ENCODE assay signal across 12 cellular contexts in genomic region chr1:154745286-154745731, GRCh38.
DNase-seq lines count a peak whose midpoint lies in the region; ATAC-seq and TF ChIP-seq lines count a peak whose summit lies in the region.
"Had no signal": no experiment of that assay in that cellular context is flagged by ENCODE, and none has a peak within 500 bp of the region (broad histone marks: within the 10 kb centered on the region; RNA-seq: fewer than 3 reads in every experiment).

No MANE protein-coding gene starts in this region.

- peak; percentile 32 to 64 for ATAC-seq in left cardiac atrium
- no peak for ATAC-seq in GM18517 (IDR thresholded peaks at IDR 0.05; ENCODE audit: unreplicated experiment)
- no peak for ATAC-seq in GM18505 (IDR thresholded peaks at IDR 0.05; ENCODE audit: unreplicated experiment)
- ATAC-seq in GM23338, result no peak

- DNase-seq in stimulated activated CD4-positive, alpha-beta T cell treated with anti-CD3 and anti-CD28 coated beads, Interleukin-12 subunit alpha, Interleukin-12 subunit beta, amount 100 ng/mL, for 48 hours (ENCODE audit: low read depth in 2 of 3, low spot score in 1 of 3), result peak in 2 of 3 donors; percentile 47 to 52
- DNase-seq in stimulated activated CD4-positive, alpha-beta T cell treated with anti-CD3 and anti-CD28 coated beads, Interleukin-12 subunit alpha, Interleukin-12 subunit beta, amount 100 ng/mL, for 4 hours, result no peak
- peak; percentile 64 to 67 for DNase-seq in activated T-cell treated with anti-CD3 and anti-CD28 coated beads, Interleukin-2, amount 50 U/mL, for 48 hours
- DNase-seq in left cardiac atrium (no peak), transverse colon (peak; percentile 31), GM23338 (ENCODE audit: low spot score) (no peak)
- DNase-seq: EL, nephron progenitor cell, PC-9 had no signal

- intact Hi-C loops in left cardiac atrium (cut with DNase I), result no loop called here
- intact Hi-C loops in transverse colon (cut with DNase I; ENCODE audit: low total_unique reads), result no loop called here

- H3K9me2 ChIP-seq in GM23338 (ENCODE audit: insufficient read depth), result 0 out of 2 replicates have a peak, but pooled peaks cover 3% of the 10 kb centered on the region

- TF ChIP-seq CTCF in transverse colon (IDR thresholded peaks at IDR 0.05), result no peak
- no peak for TF ChIP-seq CTCF in GM23338 (conservative IDR thresholded peaks at IDR 0.05; ENCODE audit: low read depth in 2 of 2)

- no peak overlapping the region for H3K27ac Mint-ChIP-seq in GM23338
- H3K27ac Mint-ChIP-seq: nephron progenitor cell had no signal

- H3K27me3 ChIP-seq in transverse colon, result peaks cover 33% of the 10 kb centered on the region
- H3K27me3 ChIP-seq in GM23338 (ENCODE audit: insufficient read depth), result no peaks in the 10 kb centered on the region

- peaks cover 60% of the 10 kb centered on the region for H3K4me1 Mint-ChIP-seq in GM23338

- H3K27me3 Mint-ChIP-seq in GM23338 (ENCODE audit: insufficient read depth, low read depth, poor library complexity), result peaks cover 11% of the 10 kb centered on the region

- no peak overlapping the region for H3K4me3 ChIP-seq in transverse colon
- no peak overlapping the region for H3K4me3 ChIP-seq in GM23338
- H3K4me3 ChIP-seq: PC-9 had no signal

- H3K4me1 ChIP-seq in transverse colon (peaks cover 0 to 13% (median 4%) of the 10 kb centered on the region in 4 donors), GM23338 (ENCODE audit: insufficient read depth) (peaks cover 21% of the 10 kb centered on the region)

- no peak overlapping the region for H3K27ac ChIP-seq in transverse colon
- no peak overlapping the region for H3K27ac ChIP-seq in GM23338 (ENCODE audit: low read depth)
- H3K27ac ChIP-seq: HL-60, PC-9 had no signal

- H4K20me1 ChIP-seq in GM23338 (replicated peaks; ENCODE audit: insufficient read depth), result no peaks in the 10 kb centered on the region

- H3K4me2 ChIP-seq in GM23338, result no peak overlapping the region
- H3K4me2 ChIP-seq: PC-9 had no signal

- H3K4me3 Mint-ChIP-seq in GM23338, result no peak overlapping the region
- H3K4me3 Mint-ChIP-seq: nephron progenitor cell had no signal

- TF ChIP-seq POLR2A in transverse colon (IDR thresholded peaks at IDR 0.05), result no peak
- TF ChIP-seq POLR2A in GM18505 (IDR thresholded peaks at IDR 0.05; ENCODE audit: borderline replicate concordance, extremely low read depth, insufficient read depth, insufficient read length), result no peak

- in situ Hi-C loops in transverse colon (cut with MboI; ENCODE audit: low pct_ligation_motif_present in 1 of 4, low pct_unique_long_range_greater_than_20kb in 1 of 4, low sequenced_read_pairs in 3 of 4), result no loop called here

- no peak for TF ChIP-seq EP300 in transverse colon (IDR thresholded peaks at IDR 0.05; ENCODE audit: low read depth)

- H3K9me3 ChIP-seq in transverse colon, result no peaks in the 10 kb centered on the region

- H3K36me3 ChIP-seq in transverse colon, result no peaks in the 10 kb centered on the region
- no peaks in the 10 kb centered on the region for H3K36me3 ChIP-seq in GM23338 (ENCODE audit: insufficient read depth)

- H3K36me3 Mint-ChIP-seq in GM23338 (ENCODE audit: low read depth), result peaks cover 8% of the 10 kb centered on the region; the same call in 2 of the 3 replicates

- no peaks in the 10 kb centered on the region for H3K79me2 ChIP-seq in GM23338 (replicated peaks; ENCODE audit: insufficient read depth)

- 51 to 63% methylated on average over 4 to 5 of the region's 5 CpGs for whole genome bisulfite sequencing in transverse colon (ENCODE audit: low coverage in 1 of 2), 2 donors

- H2AFZ ChIP-seq in GM23338, result no peak overlapping the region
- H2AFZ ChIP-seq: PC-9 had no signal

- H3F3A ChIP-seq in GM23338 (replicated peaks; ENCODE audit: low read depth), result no peaks in the 10 kb centered on the region

- H3K9me3 Mint-ChIP-seq in GM23338, result peaks cover 11% of the 10 kb centered on the region; the same call in 2 of the 3 replicates

TF ChIP-seq in GM23338, 12 proteins besides CTCF, POLR2A, EP300 and RAD21:
- no peak for TF ChIP-seq ZNF462 (CRISPR knock-in tag; IDR thresholded peaks at IDR 0.05)
- no peak for TF ChIP-seq NANOG (IDR thresholded peaks at IDR 0.05; ENCODE audit: borderline replicate concordance)
- TF ChIP-seq CREB1 (CRISPR knock-in tag; IDR thresholded peaks at IDR 0.05; ENCODE audit: low read depth), result no peak

Comparison
In these comparisons a context has a peak if more than half of its experiments do, and no peak if none do; other contexts are left out.
1. DNase-seq: peak in stimulated activated CD4-positive, alpha-beta T cell treated with anti-CD3 and anti-CD28 coated beads, Interleukin-12 subunit alpha, Interleukin-12 subunit beta, amount 100 ng/mL, for 48 hours (2 of 3), activated T-cell treated with anti-CD3 and anti-CD28 coated beads, Interleukin-2, amount 50 U/mL, for 48 hours (2 of 2) and transverse colon (single experiment); none in stimulated activated CD4-positive, alpha-beta T cell treated with anti-CD3 and anti-CD28 coated beads, Interleukin-12 subunit alpha, Interleukin-12 subunit beta, amount 100 ng/mL, for 4 hours (single experiment), left cardiac atrium (single experiment) and GM23338 (single experiment).
2. ATAC-seq: peak in left cardiac atrium (2 of 2); none in GM18517 (single experiment), GM18505 (single experiment) and GM23338 (single experiment).